31 cellular contexts compared by ENCODE assay signal in genomic region chr18:58927659-58928058, GRCh38.
DNase-seq lines count a peak whose midpoint lies in the region; ATAC-seq and TF ChIP-seq lines count a peak whose summit lies in the region.
"Had no signal": no experiment of that assay in that cellular context is flagged by ENCODE, and none has a peak within 500 bp of the region (broad histone marks: within the 10 kb centered on the region; RNA-seq: fewer than 3 reads in every experiment).

No MANE protein-coding gene starts in this region.

- H3K9ac ChIP-seq in neural progenitor cell: no peak overlapping the region
- H3K9ac ChIP-seq: SK-N-SH had no signal

- H3K27ac ChIP-seq in GM23338 (ENCODE audit: low read depth) (peak overlapping the region; percentile 82), right atrium auricular region (peak overlapping the region; percentile 1 to 23), neural progenitor cell (peak overlapping the region; percentile 81)
- H3K27ac ChIP-seq: vagina had no signal

- H3K36me3 Mint-ChIP-seq in GM23338 (ENCODE audit: low read depth) (peaks cover 59% of the 10 kb centered on the region), WTC11 (peaks cover 35% of the 10 kb centered on the region), neural progenitor cell (peaks cover 62% of the 10 kb centered on the region), type B pancreatic cell (peaks cover 47% of the 10 kb centered on the region)
- H3K36me3 Mint-ChIP-seq: activated naive CD8-positive, alpha-beta T cell had no signal

- H3K4me1 ChIP-seq in GM23338 (ENCODE audit: insufficient read depth) (peaks cover 63% of the 10 kb centered on the region), right atrium auricular region (peaks cover 0 to 24% of the 10 kb centered on the region in 2 donors), neural progenitor cell (peaks cover 40% of the 10 kb centered on the region)

- POLR2A ChIA-PET in WTC11 (lab: Charles Lee): no interaction called here

- H3K27me3 Mint-ChIP-seq in GM23338 (ENCODE audit: insufficient read depth, low read depth, poor library complexity) (peaks cover 5% of the 10 kb centered on the region), WTC11 (ENCODE audit: low read depth) (no peaks in the 10 kb centered on the region), neural progenitor cell (ENCODE audit: insufficient read depth, low read depth) (peaks cover 4% of the 10 kb centered on the region), type B pancreatic cell (no peaks in the 10 kb centered on the region)

- peak overlapping the region; percentile 71 for H3K27ac Mint-ChIP-seq in GM23338
- peak overlapping the region; percentile 96 for H3K27ac Mint-ChIP-seq in WTC11
- H3K27ac Mint-ChIP-seq in neural progenitor cell: peak overlapping the region; percentile 81
- no peak overlapping the region for H3K27ac Mint-ChIP-seq in type B pancreatic cell
- H3K27ac Mint-ChIP-seq: activated naive CD8-positive, alpha-beta T cell; activated T-cell treated with anti-CD3 and anti-CD28 coated beads, Interleukin-2, amount 50 U/mL, for 24 hours; CD4-positive, alpha-beta T cell; natural killer cell treated with Interleukin-12 subunit alpha and Interleukin-12 subunit beta and Interleukin-15 and Interleukin-18, amount 100 ng/mL, for 72 hours had no signal

- H3K9me2 ChIP-seq in GM23338 (ENCODE audit: insufficient read depth): no peaks in the 10 kb centered on the region
- H3K9me2 ChIP-seq: SK-N-SH had no signal

- H3F3A ChIP-seq in GM23338 (replicated peaks; ENCODE audit: low read depth) (peaks cover 26% of the 10 kb centered on the region; the same call in 1 of the 2 replicates), neural progenitor cell (ENCODE audit: low read depth) (peaks cover 36% of the 10 kb centered on the region)

- peaks cover 76% of the 10 kb centered on the region for H3K4me1 Mint-ChIP-seq in GM23338
- peaks cover 79% of the 10 kb centered on the region for H3K4me1 Mint-ChIP-seq in WTC11
- peaks cover 25% of the 10 kb centered on the region for H3K4me1 Mint-ChIP-seq in neural progenitor cell
- peaks cover 27% of the 10 kb centered on the region for H3K4me1 Mint-ChIP-seq in type B pancreatic cell (ENCODE audit: unreplicated experiment)

- no peaks in the 10 kb centered on the region for H3K27me3 ChIP-seq in GM23338 (ENCODE audit: insufficient read depth)
- no peaks in the 10 kb centered on the region for H3K27me3 ChIP-seq in right atrium auricular region
- H3K27me3 ChIP-seq in neural progenitor cell: no peaks in the 10 kb centered on the region
- H3K27me3 ChIP-seq: cardiac muscle cell, vagina had no signal

- H3K9me3 Mint-ChIP-seq in GM23338 (peaks cover 8% of the 10 kb centered on the region; the same call in 2 of the 3 replicates), WTC11 (peaks cover 12% of the 10 kb centered on the region), neural progenitor cell (peaks cover 21% of the 10 kb centered on the region), type B pancreatic cell (peaks cover 19% of the 10 kb centered on the region)
- H3K9me3 Mint-ChIP-seq: CD4-positive, alpha-beta T cell; natural killer cell treated with Interleukin-12 subunit alpha and Interleukin-12 subunit beta and Interleukin-15 and Interleukin-18, amount 100 ng/mL, for 72 hours had no signal

- H2AFZ ChIP-seq in GM23338: no peak overlapping the region
- H2AFZ ChIP-seq in neural progenitor cell (replicated peaks): no peak overlapping the region

- H4K20me1 ChIP-seq in GM23338 (replicated peaks; ENCODE audit: insufficient read depth) (peaks cover 26% of the 10 kb centered on the region), neural progenitor cell (ENCODE audit: low read depth) (peaks cover 67% of the 10 kb centered on the region)

- H3K79me2 ChIP-seq in GM23338 (replicated peaks; ENCODE audit: insufficient read depth) (peaks cover 100% of the 10 kb centered on the region), neural progenitor cell (ENCODE audit: low read depth) (peaks cover 100% of the 10 kb centered on the region)

- H3K4me3 Mint-ChIP-seq in GM23338 (peak overlapping the region; percentile 17), WTC11 (peak overlapping the region; percentile 51), neural progenitor cell (no peak overlapping the region), type B pancreatic cell (no peak overlapping the region)
- H3K4me3 Mint-ChIP-seq: activated naive CD8-positive, alpha-beta T cell; activated T-cell treated with anti-CD3 and anti-CD28 coated beads, Interleukin-2, amount 50 U/mL, for 24 hours; CD4-positive, alpha-beta T cell; natural killer cell treated with Interleukin-12 subunit alpha and Interleukin-12 subunit beta and Interleukin-15 and Interleukin-18, amount 100 ng/mL, for 72 hours had no signal

- CTCF ChIA-PET in WTC11 (lab: Charles Lee): interaction anchor here (0.6 kb wide), 1 partner anchor 81 kb away, joined by 3 read pairs; no protein-coding TSS in a partner anchor

- H3K4me2 ChIP-seq in GM23338: peak overlapping the region; percentile 42
- H3K4me2 ChIP-seq in neural progenitor cell: peak overlapping the region; percentile 63
- H3K4me2 ChIP-seq: SK-N-SH had no signal

- H3K4me3 ChIP-seq in GM23338: peak overlapping the region; percentile 6; the same call in 1 of the 2 replicates
- H3K4me3 ChIP-seq in right atrium auricular region: no peak overlapping the region
- peak overlapping the region; percentile 7 for H3K4me3 ChIP-seq in neural progenitor cell
- H3K4me3 ChIP-seq: cardiac muscle cell, K562, skin epidermis, vagina had no signal

- DNase-seq in GM23338 (ENCODE audit: low spot score): peak; percentile 57
- no peak for DNase-seq in WTC11 (ENCODE audit: low spot score)
- no peak for DNase-seq in right atrium auricular region (ENCODE audit: low spot score)
- DNase-seq in neural progenitor cell (ENCODE audit: low spot score): peak; percentile 36
- no peak for DNase-seq in dedifferentiated amniotic fluid mesenchymal stem cell (ENCODE audit: extremely low spot score)
- no peak for DNase-seq in 8988T
- no peak for DNase-seq in mesenteric fat pad (ENCODE audit: low spot score)
- no peak for DNase-seq in type B pancreatic cell (ENCODE audit: extremely low spot score, unreplicated experiment)
- DNase-seq: activated CD4-positive, alpha-beta T cell treated with anti-CD3 and anti-CD28 coated beads, Interleukin-2, amount 50 U/mL, for 1 hour; activated CD4-positive, CD25-positive, alpha-beta regulatory T cell; activated effector memory CD4-positive, alpha-beta T cell treated with anti-CD3 and anti-CD28 coated beads, Interleukin-2, amount 50 U/mL, for 16 hours; activated T-cell treated with anti-CD3 and anti-CD28 coated beads, Interleukin-2, amount 50 U/mL, for 24 hours; aorta; CD4-positive, alpha-beta T cell; cortex of kidney; DND-41; GF-D8; GOT3; NCI-H1048; NCI-H1694 treated with DMSO at 0.1 percent for 48 hours; NCI-H446 treated with DMSO at 0.1 percent for 48 hours; NCI-H82; SK-N-SH; stimulated activated naive CD4-positive, alpha-beta T cell treated with Interleukin-2 at 50 U/mL for 16 hours had no signal

- H3K36me3 ChIP-seq in GM23338 (ENCODE audit: insufficient read depth) (peaks cover 13% of the 10 kb centered on the region; the same call in 1 of the 2 replicates), right atrium auricular region (no peaks in the 10 kb centered on the region), neural progenitor cell (no peaks in the 10 kb centered on the region)
- H3K36me3 ChIP-seq: cardiac muscle cell had no signal

- ATAC-seq in GM23338 (peak; percentile 12), WTC11 (peak; percentile 27)
- ATAC-seq: esophagus mucosa, K562 had no signal

- no peak for TF ChIP-seq CTCF in GM23338 (conservative IDR thresholded peaks at IDR 0.05; ENCODE audit: low read depth in 2 of 2)
- no peak for TF ChIP-seq CTCF in WTC11 (IDR thresholded peaks at IDR 0.05)
- TF ChIP-seq CTCF in right atrium auricular region (IDR thresholded peaks at IDR 0.05): no peak
- no peak for TF ChIP-seq CTCF in neural progenitor cell (IDR thresholded peaks at IDR 0.05)
- TF ChIP-seq CTCF in type B pancreatic cell (conservative IDR thresholded peaks at IDR 0.05): no peak

- H3K9me3 ChIP-seq in right atrium auricular region (no peaks in the 10 kb centered on the region), neural progenitor cell (ENCODE audit: low read depth) (no peaks in the 10 kb centered on the region)
- H3K9me3 ChIP-seq: vagina had no signal

TF ChIP-seq in GM23338, 12 proteins besides CTCF, POLR2A, EP300 and RAD21:
- TF ChIP-seq CREB1 (CRISPR knock-in tag; IDR thresholded peaks at IDR 0.05; ENCODE audit: low read depth): no peak
- peak; percentile 34; the same call in 1 of the 2 replicates for TF ChIP-seq ZNF331 (CRISPR knock-in tag; IDR thresholded peaks at IDR 0.05; ENCODE audit: low read depth)

TF ChIP-seq in WTC11, 78 proteins besides CTCF, POLR2A, EP300 and RAD21 (continues in another document):
- TF ChIP-seq, protein P1, sequence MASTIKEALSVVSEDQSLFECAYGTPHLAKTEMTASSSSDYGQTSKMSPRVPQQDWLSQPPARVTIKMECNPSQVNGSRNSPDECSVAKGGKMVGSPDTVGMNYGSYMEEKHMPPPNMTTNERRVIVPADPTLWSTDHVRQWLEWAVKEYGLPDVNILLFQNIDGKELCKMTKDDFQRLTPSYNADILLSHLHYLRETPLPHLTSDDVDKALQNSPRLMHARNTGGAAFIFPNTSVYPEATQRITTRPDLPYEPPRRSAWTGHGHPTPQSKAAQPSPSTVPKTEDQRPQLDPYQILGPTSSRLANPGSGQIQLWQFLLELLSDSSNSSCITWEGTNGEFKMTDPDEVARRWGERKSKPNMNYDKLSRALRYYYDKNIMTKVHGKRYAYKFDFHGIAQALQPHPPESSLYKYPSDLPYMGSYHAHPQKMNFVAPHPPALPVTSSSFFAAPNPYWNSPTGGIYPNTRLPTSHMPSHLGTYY (CRISPR knock-in tag; IDR thresholded peaks at IDR 0.05): no peak
- no peak for TF ChIP-seq NFE2L1 (CRISPR knock-in tag; IDR thresholded peaks at IDR 0.05)
- TF ChIP-seq E2F5 (CRISPR knock-in tag; IDR thresholded peaks at IDR 0.05): no peak

Comparison
In these comparisons a context has a peak if more than half of its experiments do, and no peak if none do; other contexts are left out.
1. DNase-seq: peak in GM23338 (single experiment) and neural progenitor cell (single experiment); none in WTC11 (single experiment), right atrium auricular region (single experiment), dedifferentiated amniotic fluid mesenchymal stem cell (single experiment), 8988T (single experiment), mesenteric fat pad (single experiment) and type B pancreatic cell (single experiment).
2. H3K27ac ChIP-seq: peak in every context shown above with its lines; median percentile 82 in GM23338; 81 in neural progenitor cell; 12 in right atrium auricular region.
3. H3K4me3 ChIP-seq: peak in GM23338 (single experiment) and neural progenitor cell (single experiment); none in right atrium auricular region (0 of 2).
4. H3K4me3 Mint-ChIP-seq: peak in GM23338 (single experiment) and WTC11 (single experiment); none in neural progenitor cell (single experiment) and type B pancreatic cell (single experiment).